Comparison of ENCODE assay signal across 21 cellular contexts in the genomic region with DNA sequence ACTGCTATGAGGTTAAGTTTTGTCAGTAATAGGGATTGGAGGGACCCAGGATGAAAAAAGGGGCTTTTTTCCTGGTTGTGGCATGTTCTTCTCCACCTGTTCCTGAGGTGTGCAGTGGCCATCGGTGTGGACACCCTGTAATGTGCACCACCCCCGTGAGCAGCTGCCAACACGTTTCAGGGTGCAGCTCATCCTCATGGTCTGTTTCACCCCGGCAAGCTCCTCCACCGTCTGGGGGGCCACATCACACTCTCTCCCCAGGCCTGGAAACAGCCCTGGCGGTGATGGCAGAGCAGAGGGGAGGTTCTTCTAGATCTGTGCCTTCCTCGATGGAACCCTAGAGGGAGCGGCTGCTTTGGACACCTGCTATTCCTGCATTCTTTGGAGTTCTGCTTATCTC.
"Had no signal": no experiment of that assay in that cellular context is flagged by ENCODE, and none has a peak within 500 bp of the region (broad histone marks: within the 10 kb centered on the region; RNA-seq: fewer than 3 reads in every experiment).

No MANE protein-coding gene starts in this region.

- H3K9me3 ChIP-seq: psoas muscle, right lobe of liver had no signal

- H3K36me3 Mint-ChIP-seq: naive B cell had no signal

- H3K4me3 Mint-ChIP-seq: central memory CD8-positive, alpha-beta T cell; dendritic cell treated with granulocyte-macrophage colony-stimulating factor and Interleukin-4, amounts not matched to agents 40 ng/mL and 50 ng/mL, for 4 days; immature natural killer cell; naive B cell; nephron had no signal

- DNase-seq: foreskin keratinocyte; immature natural killer cell; kidney; left cardiac atrium; left ventricle myocardium superior; mesenchymal stem cell; naive B cell; occipital lobe; psoas muscle; retina; right lobe of liver; stimulated activated CD4-positive, alpha-beta T cell treated with anti-CD3 and anti-CD28 coated beads, Interleukin-12 subunit alpha, Interleukin-12 subunit beta, amount 100 ng/mL, for 4 hours; stimulated activated CD4-positive, alpha-beta T cell treated with anti-CD3 and anti-CD28 coated beads, Interleukin-2, amount 100 ng/mL, for 48 hours; stimulated activated naive CD4-positive, alpha-beta T cell treated with Interleukin-2 at 50 U/mL for 16 hours; trophoblast cell had no signal

- H3K4me3 ChIP-seq: lung, psoas muscle, right lobe of liver, skin epidermis had no signal

- H3K4me1 ChIP-seq: foreskin keratinocyte, parathyroid adenoma, psoas muscle, right lobe of liver had no signal

- H3K27me3 ChIP-seq: right lobe of liver had no signal

- H3K9me3 Mint-ChIP-seq: central memory CD8-positive, alpha-beta T cell; dendritic cell treated with granulocyte-macrophage colony-stimulating factor and Interleukin-4, amounts not matched to agents 40 ng/mL and 50 ng/mL, for 4 days; naive B cell had no signal

- H3K4me1 Mint-ChIP-seq: naive B cell had no signal

- H3K27ac ChIP-seq: foreskin keratinocyte, parathyroid adenoma, psoas muscle, right lobe of liver had no signal

- ATAC-seq: foreskin keratinocyte, left cardiac atrium, left ventricle myocardium superior, psoas muscle, right lobe of liver had no signal

- H3K36me3 ChIP-seq: right lobe of liver had no signal

- H3K27ac Mint-ChIP-seq: dendritic cell treated with granulocyte-macrophage colony-stimulating factor and Interleukin-4, amounts not matched to agents 40 ng/mL and 50 ng/mL, for 4 days; naive B cell had no signal
